Comparison of ENCODE assay signal across 1 cellular context in the genomic region with DNA sequence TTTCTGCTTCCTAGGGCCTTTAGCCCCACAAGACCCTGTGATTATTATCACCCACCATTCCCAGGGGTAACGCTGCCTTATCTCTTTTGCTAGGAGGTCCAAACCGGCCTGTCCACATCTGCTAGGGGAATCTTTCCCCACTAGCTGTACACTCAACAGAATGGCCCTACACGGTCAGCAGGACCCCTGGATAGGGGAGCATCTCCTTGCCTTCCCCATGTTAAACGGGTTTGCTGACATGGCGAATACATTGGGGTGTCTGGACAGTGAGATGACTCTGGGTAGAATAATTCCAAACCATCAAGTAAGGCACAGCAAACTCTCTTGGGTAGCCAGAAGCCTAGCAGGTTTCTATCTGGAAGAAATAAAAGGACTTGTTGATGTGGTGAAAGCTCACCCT.
TF ChIP-seq lines count a peak whose summit lies in the region.

No MANE protein-coding gene starts in this region.

TF ChIP-seq in IMR-90, 13 proteins besides CTCF, POLR2A, EP300 and RAD21:
- TF ChIP-seq MAFK (IDR thresholded peaks at IDR 0.05; ENCODE audit: low read depth, low read length) (peak; percentile 73), BHLHE40 (IDR thresholded peaks at IDR 0.05; ENCODE audit: low read depth, low read length) (no peak)
